In the genomic region with DNA sequence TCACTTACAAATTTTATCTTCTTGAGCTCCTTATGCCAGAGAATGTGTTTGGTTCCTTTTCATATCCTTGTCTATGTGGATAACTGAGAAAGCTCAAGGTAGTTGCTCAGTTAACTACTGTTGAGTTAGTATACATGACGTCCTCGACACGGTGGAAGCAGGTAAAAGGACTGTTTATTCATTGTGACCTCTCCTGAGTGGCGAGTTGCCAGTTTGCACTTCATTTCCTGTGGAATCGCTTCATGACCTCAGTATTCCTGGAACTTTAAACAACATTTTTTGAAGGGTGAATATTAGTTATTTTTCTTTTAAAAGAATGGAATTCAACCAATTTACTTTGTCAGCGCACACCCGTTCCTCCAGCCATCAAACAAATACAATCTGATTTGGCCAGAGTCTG, we compare ENCODE assay signal across 18 cellular contexts. TPM values are rescaled to one million over a fixed set of nuclear protein-coding genes. Genes with fewer than 3 reads are reported as not detected.
DNase-seq lines count a peak whose midpoint lies in the region; ATAC-seq and TF ChIP-seq lines count a peak whose summit lies in the region.
"Had no signal": no experiment of that assay in that cellular context is flagged by ENCODE, and none has a peak within 500 bp of the region (broad histone marks: within the 10 kb centered on the region; RNA-seq: fewer than 3 reads in every experiment).

No MANE protein-coding gene starts in this region.

- no peak overlapping the region for H3K4me3 Mint-ChIP-seq in Calu3 (ENCODE audit: low read depth, unreplicated experiment)
- H3K4me3 Mint-ChIP-seq: CD4-positive, CD25-positive, alpha-beta regulatory T cell; H9 had no signal

- H3K27me3 Mint-ChIP-seq in Calu3 (ENCODE audit: unreplicated experiment), result no peaks in the 10 kb centered on the region
- H3K27me3 Mint-ChIP-seq: CD4-positive, CD25-positive, alpha-beta regulatory T cell had no signal

- H3K4me1 Mint-ChIP-seq in Calu3 (ENCODE audit: low read depth, unreplicated experiment), result peaks cover 41% of the 10 kb centered on the region

- no peaks in the 10 kb centered on the region for H3K9me3 ChIP-seq in right lobe of liver
- H3K9me3 ChIP-seq: BE2C, Caco-2, SK-N-SH had no signal

- H3K4me1 ChIP-seq in right lobe of liver, result peaks cover 0 to 5% (median 0%) of the 10 kb centered on the region in 4 donors
- H3K4me1 ChIP-seq: BE2C had no signal

- peak overlapping the region in 1 of 3 donors; percentile 7 for H3K27ac ChIP-seq in right lobe of liver

- no peak overlapping the region for H3K27ac Mint-ChIP-seq in Calu3 (ENCODE audit: unreplicated experiment)

- no peak for TF ChIP-seq POLR2A in right lobe of liver (IDR thresholded peaks at IDR 0.05)

- H3K36me3 Mint-ChIP-seq in Calu3 (ENCODE audit: insufficient read depth, unreplicated experiment), result peaks cover 6% of the 10 kb centered on the region
- H3K36me3 Mint-ChIP-seq: CD4-positive, CD25-positive, alpha-beta regulatory T cell had no signal

- TF ChIP-seq CTCF in Calu3 (IDR thresholded peaks at IDR 0.05; ENCODE audit: unreplicated experiment), result no peak
- TF ChIP-seq CTCF in cardiac fibroblast (IDR thresholded peaks at IDR 0.05; ENCODE audit: low read depth, low read length), result no peak
- TF ChIP-seq CTCF in right lobe of liver (IDR thresholded peaks at IDR 0.05), result no peak

- H3K9me3 Mint-ChIP-seq in Calu3 (ENCODE audit: low read depth, unreplicated experiment), result no peaks in the 10 kb centered on the region
- H3K9me3 Mint-ChIP-seq: CD4-positive, CD25-positive, alpha-beta regulatory T cell; H9 had no signal

- no TSS peak for BruUV-seq in Calu3 (replicated peaks; lab: Mats Ljungman, UMichigan)

- H3K36me3 ChIP-seq in right lobe of liver, result no peaks in the 10 kb centered on the region
- H3K36me3 ChIP-seq: BE2C had no signal

- DNase-seq in Calu3 (peak; percentile 24), M059J (ENCODE audit: low read depth) (peak; percentile 24), cardiac fibroblast (ENCODE audit: low read depth in 2 of 2) (peak; percentile 4 to 9), right lobe of liver (peak in 2 of 3 donors; percentile 52 to 53), NCI-H2029 treated with DMSO at 0.1 percent for 48 hours (lab: John Stamatoyannopoulos, UW) (no peak), mesenteric fat pad (ENCODE audit: low spot score) (no peak)
- DNase-seq: BE2C; Caco-2; CD4-positive, CD25-positive, alpha-beta regulatory T cell; DMS153; H9; KBM-7; NCI-H1694 treated with DMSO at 0.1 percent for 48 hours; NCI-H2107; NCI-H524; Right ventricle myocardium superior; SK-N-SH had no signal

- H3K4me3 ChIP-seq in cardiac fibroblast (replicated peaks in 1 of 2; ENCODE audit: low read depth in 2 of 2, low read length in 2 of 2) (no peak overlapping the region), right lobe of liver (no peak overlapping the region)

- 29% methylated on average over 7 of the region's 7 CpGs for WGBS in right lobe of liver (ENCODE audit: insufficient coverage, low coverage, low lambda C conversion rate, missing lambda C conversion rate)

- intact Hi-C loops in Calu3 (cut with micrococcal nuclease; ENCODE audit: unreplicated experiment) (no loop called here), right lobe of liver (cut with DNase I) (no loop called here)

- peak; percentile 65 to 83 (median 74) for ATAC-seq in right lobe of liver
- ATAC-seq in GM21526 (IDR thresholded peaks at IDR 0.05; ENCODE audit: low FRiP score, unreplicated experiment), result no peak

- CTCF ChIA-PET in Calu3 (lab: Charles Lee), result no interaction called here

- H3K27me3 ChIP-seq in right lobe of liver, result no peaks in the 10 kb centered on the region
- H3K27me3 ChIP-seq: BE2C had no signal

RNA-seq across cellular contexts. Expression of gene TPRG1, which starts 1.2 kb away (rescaled TPM):
- total RNA-seq in Calu3 (2022) (1.2 and 2.1 TPM in 2 replicates), right lobe of liver (10 to 100 TPM in 4 of 6 experiments, 1 to 10 TPM in 2; 8.0 to 33.6 (median 18.1) TPM), mesenteric fat pad (13.6 TPM)
- 0.42 and 2.9 TPM in 2 replicates for total RNA-seq in M059J (2014; rRNA removed; shearing (Covaris generic))

Comparison
In these comparisons a context has a peak if more than half of its experiments do, and no peak if none do; other contexts are left out.
1. DNase-seq: peak in Calu3 (single experiment), M059J (single experiment), cardiac fibroblast (2 of 2) and right lobe of liver (2 of 3); none in NCI-H2029 treated with DMSO at 0.1 percent for 48 hours (single experiment) and mesenteric fat pad (single experiment).